In genomic region chr18:41600693-41601391, GRCh38 we compare ENCODE assay signal across 38 cellular contexts.
"Had no signal": no experiment of that assay in that cellular context is flagged by ENCODE, and none has a peak within 500 bp of the region (broad histone marks: within the 10 kb centered on the region; RNA-seq: fewer than 3 reads in every experiment).

No MANE protein-coding gene starts in this region.

- H3K27ac ChIP-seq: adrenal gland, ascending aorta, body of pancreas, brain microvascular endothelial cell, breast epithelium, cardiac muscle cell had no signal

- H3K9me3 ChIP-seq: adrenal gland, ascending aorta, body of pancreas, breast epithelium had no signal

- H3K4me3 Mint-ChIP-seq: activated naive CD4-positive, alpha-beta T cell treated with anti-CD3 and anti-CD28 coated beads for 36 hours; activated naive CD4-positive, alpha-beta T cell treated with anti-CD3 and anti-CD28 coated beads, Interleukin-2, amount 10 ng/mL, durations not matched to agents 7 days and 5 days; activated naive CD4-positive, alpha-beta T cell treated with anti-CD3 and anti-CD28 coated beads, Interleukin-2, amount 50 U/mL, for 24 hours; activated naive CD8-positive, alpha-beta T cell; activated naive CD8-positive, alpha-beta T cell treated with anti-CD3 and anti-CD28 coated beads for 36 hours; activated naive CD8-positive, alpha-beta T cell treated with anti-CD3 and anti-CD28 coated beads, Interleukin-2, amount 10 ng/mL, durations not matched to agents 7 days and 5 days; activated naive CD8-positive, alpha-beta T cell treated with anti-CD3 and anti-CD28 coated beads, Interleukin-2, amount 50 U/mL, for 24 hours; activated T-cell treated with anti-CD3 and anti-CD28 coated beads, Interleukin-2, amount 50 U/mL, for 24 hours; activated T-cell treated with anti-CD3 and anti-CD28 coated beads, Interleukin-2, amount 50 U/mL, for 4 hours; activated T-cell treated with anti-CD3 and anti-CD28 coated beads, Interleukin-2, amount 50 U/mL, for 72 hours; activated T-helper 1 cell treated with anti-CD3 and anti-CD28 coated beads, Interleukin-12 subunit alpha, Interleukin-12 subunit beta, Interleukin-2, Interleukin-4 antibody, amounts not matched to agents 30 ng/mL and 10 ng/mL and 1 ng/mL, durations not matched to agents 14 hours and 24 hours and 36 hours; activated T-helper 17 cell treated with anti-CD3 and anti-CD28 coated beads, Interleukin-2, amount 50 U/mL, for 72 hours; brain; central memory CD8-positive, alpha-beta T cell had no signal

- H3K27ac Mint-ChIP-seq: activated naive CD4-positive, alpha-beta T cell treated with anti-CD3 and anti-CD28 coated beads for 36 hours; activated naive CD4-positive, alpha-beta T cell treated with anti-CD3 and anti-CD28 coated beads, Interleukin-2, amount 10 ng/mL, durations not matched to agents 7 days and 5 days; activated naive CD4-positive, alpha-beta T cell treated with anti-CD3 and anti-CD28 coated beads, Interleukin-2, amount 50 U/mL, for 24 hours; activated naive CD4-positive, alpha-beta T cell treated with anti-CD3 and anti-CD28 coated beads, Interleukin-2, amount 50 U/mL, for 72 hours; activated naive CD8-positive, alpha-beta T cell; activated naive CD8-positive, alpha-beta T cell treated with anti-CD3 and anti-CD28 coated beads for 36 hours; activated naive CD8-positive, alpha-beta T cell treated with anti-CD3 and anti-CD28 coated beads, Interleukin-2, amount 10 ng/mL, durations not matched to agents 7 days and 5 days; activated naive CD8-positive, alpha-beta T cell treated with anti-CD3 and anti-CD28 coated beads, Interleukin-2, amount 50 U/mL, for 24 hours; activated T-cell treated with anti-CD3 and anti-CD28 coated beads, Interleukin-2, amount 50 U/mL, for 24 hours; activated T-cell treated with anti-CD3 and anti-CD28 coated beads, Interleukin-2, amount 50 U/mL, for 72 hours; activated T-helper 1 cell treated with anti-CD3 and anti-CD28 coated beads, Interleukin-12 subunit alpha, Interleukin-12 subunit beta, Interleukin-2, Interleukin-4 antibody, amounts not matched to agents 30 ng/mL and 10 ng/mL and 1 ng/mL, durations not matched to agents 14 hours and 24 hours and 36 hours; activated T-helper 17 cell treated with anti-CD3 and anti-CD28 coated beads, Interleukin-2, amount 50 U/mL, for 72 hours; activated T-helper 2 cell treated with anti-CD3 and anti-CD28 coated beads, Interferon-gamma antibody, Interleukin-2, Interleukin-4, amounts not matched to agents 10 μg/mL and 5 μg/mL and 100 μg/mL, durations not matched to agents 14 hours and 24 hours and 36 hours; brain had no signal

- H3K9me3 Mint-ChIP-seq: activated naive CD4-positive, alpha-beta T cell treated with anti-CD3 and anti-CD28 coated beads for 36 hours; activated naive CD4-positive, alpha-beta T cell treated with anti-CD3 and anti-CD28 coated beads, Interleukin-2, amount 50 U/mL, for 24 hours; activated naive CD8-positive, alpha-beta T cell treated with anti-CD3 and anti-CD28 coated beads, Interleukin-2, amount 10 ng/mL, durations not matched to agents 7 days and 5 days; activated T-helper 17 cell treated with anti-CD3 and anti-CD28 coated beads, Interleukin-2, amount 50 U/mL, for 72 hours; brain had no signal

- H3K36me3 ChIP-seq: adrenal gland, ascending aorta, brain microvascular endothelial cell, breast epithelium, cardiac muscle cell had no signal

- H3K4me3 ChIP-seq: adrenal gland, ascending aorta, body of pancreas, breast epithelium, cardiac muscle cell had no signal

- H3K4me1 Mint-ChIP-seq: activated naive CD4-positive, alpha-beta T cell treated with anti-CD3 and anti-CD28 coated beads, Interleukin-2, amount 10 ng/mL, durations not matched to agents 7 days and 5 days; activated naive CD4-positive, alpha-beta T cell treated with anti-CD3 and anti-CD28 coated beads, Interleukin-2, amount 50 U/mL, for 24 hours; activated naive CD8-positive, alpha-beta T cell treated with anti-CD3 and anti-CD28 coated beads for 36 hours; activated naive CD8-positive, alpha-beta T cell treated with anti-CD3 and anti-CD28 coated beads, Interleukin-2, amount 10 ng/mL, durations not matched to agents 7 days and 5 days; activated naive CD8-positive, alpha-beta T cell treated with anti-CD3 and anti-CD28 coated beads, Interleukin-2, amount 50 U/mL, for 24 hours; activated T-helper 17 cell treated with anti-CD3 and anti-CD28 coated beads, Interleukin-2, amount 50 U/mL, for 72 hours; central memory CD8-positive, alpha-beta T cell had no signal

- ATAC-seq: activated naive CD4-positive, alpha-beta T cell treated with anti-CD3 and anti-CD28 coated beads, Interleukin-2, amount 50 U/mL, for 72 hours; activated naive CD8-positive, alpha-beta T cell treated with anti-CD3 and anti-CD28 coated beads, Interleukin-2, amount 50 U/mL, for 24 hours; activated T-cell treated with anti-CD3 and anti-CD28 coated beads, Interleukin-2, amount 50 U/mL, for 4 hours; activated T-cell treated with anti-CD3 and anti-CD28 coated beads, Interleukin-2, amount 50 U/mL, for 72 hours; activated T-helper 17 cell treated with anti-CD3 and anti-CD28 coated beads, Interleukin-2, amount 50 U/mL, for 72 hours; body of pancreas had no signal

- H3K36me3 Mint-ChIP-seq: activated naive CD4-positive, alpha-beta T cell treated with anti-CD3 and anti-CD28 coated beads, Interleukin-2, amount 10 ng/mL, durations not matched to agents 7 days and 5 days; activated naive CD4-positive, alpha-beta T cell treated with anti-CD3 and anti-CD28 coated beads, Interleukin-2, amount 50 U/mL, for 24 hours; activated naive CD4-positive, alpha-beta T cell treated with anti-CD3 and anti-CD28 coated beads, Interleukin-2, amount 50 U/mL, for 72 hours; activated naive CD8-positive, alpha-beta T cell; activated naive CD8-positive, alpha-beta T cell treated with anti-CD3 and anti-CD28 coated beads for 36 hours; activated naive CD8-positive, alpha-beta T cell treated with anti-CD3 and anti-CD28 coated beads, Interleukin-2, amount 10 ng/mL, durations not matched to agents 7 days and 5 days; brain had no signal

- H3K27me3 ChIP-seq: adrenal gland, ascending aorta, body of pancreas, brain microvascular endothelial cell, breast epithelium, cardiac muscle cell had no signal

- H3K27me3 Mint-ChIP-seq: activated naive CD4-positive, alpha-beta T cell treated with anti-CD3 and anti-CD28 coated beads, Interleukin-2, amount 10 ng/mL, durations not matched to agents 7 days and 5 days; activated naive CD4-positive, alpha-beta T cell treated with anti-CD3 and anti-CD28 coated beads, Interleukin-2, amount 50 U/mL, for 24 hours; activated naive CD8-positive, alpha-beta T cell; activated naive CD8-positive, alpha-beta T cell treated with anti-CD3 and anti-CD28 coated beads for 36 hours; activated naive CD8-positive, alpha-beta T cell treated with anti-CD3 and anti-CD28 coated beads, Interleukin-2, amount 10 ng/mL, durations not matched to agents 7 days and 5 days; activated naive CD8-positive, alpha-beta T cell treated with anti-CD3 and anti-CD28 coated beads, Interleukin-2, amount 50 U/mL, for 24 hours; activated T-cell treated with anti-CD3 and anti-CD28 coated beads, Interleukin-2, amount 50 U/mL, for 24 hours; activated T-helper 17 cell treated with anti-CD3 and anti-CD28 coated beads, Interleukin-2, amount 50 U/mL, for 72 hours; brain; central memory CD8-positive, alpha-beta T cell had no signal

- DNase-seq: activated effector memory CD4-positive, alpha-beta T cell treated with anti-CD3 and anti-CD28 coated beads, Interleukin-2, amount 50 U/mL, for 16 hours; activated effector memory CD4-positive, alpha-beta T cell treated with Interleukin-2 at 50 U/mL for 16 hours; activated gamma-delta T cell; activated gamma-delta T cell treated with Interleukin-2 at 50 U/mL for 16 hours; activated naive CD4-positive, alpha-beta T cell; activated naive CD4-positive, alpha-beta T cell treated with anti-CD3 and anti-CD28 coated beads for 36 hours; activated naive CD4-positive, alpha-beta T cell treated with anti-CD3 and anti-CD28 coated beads, Interleukin-2, amount 10 ng/mL, durations not matched to agents 7 days and 5 days; activated naive CD4-positive, alpha-beta T cell treated with anti-CD3 and anti-CD28 coated beads, Interleukin-2, amount 50 U/mL, for 16 hours; activated naive CD4-positive, alpha-beta T cell treated with Interleukin-2 at 50 U/mL for 16 hours; activated naive CD8-positive, alpha-beta T cell treated with anti-CD3 and anti-CD28 coated beads for 36 hours; activated naive CD8-positive, alpha-beta T cell treated with anti-CD3 and anti-CD28 coated beads, Interleukin-2, amount 10 ng/mL, durations not matched to agents 7 days and 5 days; activated naive CD8-positive, alpha-beta T cell treated with anti-CD3 and anti-CD28 coated beads, Interleukin-2, amount 50 U/mL, for 24 hours; activated T-cell treated with anti-CD3 and anti-CD28 coated beads, Interleukin-2, amount 50 U/mL, for 1 hour; activated T-cell treated with anti-CD3 and anti-CD28 coated beads, Interleukin-2, amount 50 U/mL, for 24 hours; activated T-cell treated with anti-CD3 and anti-CD28 coated beads, Interleukin-2, amount 50 U/mL, for 4 hours; activated T-cell treated with anti-CD3 and anti-CD28 coated beads, Interleukin-2, amount 50 U/mL, for 48 hours; activated T-cell treated with anti-CD3 and anti-CD28 coated beads, Interleukin-2, amount 50 U/mL, for 72 hours; adrenal gland; amniotic stem cell; amygdala; anterior cingulate cortex; aorta; body of pancreas; brain microvascular endothelial cell; caudate nucleus; central memory CD4-positive, alpha-beta T cell; cerebellar nuclear complex had no signal

- H3K4me1 ChIP-seq: adrenal gland, ascending aorta, body of pancreas, breast epithelium had no signal
